2 cellular contexts compared by ENCODE assay signal in genomic region chr19:57319869-57320179, GRCh38.
TF ChIP-seq lines count a peak whose summit lies in the region.

No MANE protein-coding gene starts in this region.

TF ChIP-seq in H1, 55 proteins besides CTCF, POLR2A, EP300 and RAD21:
- TF ChIP-seq TAF7 (optimal IDR thresholded peaks at IDR 0.05; ENCODE audit: borderline replicate concordance, low read depth, low read length) (no peak), MAFK (IDR thresholded peaks at IDR 0.05; ENCODE audit: low read depth, low read length) (no peak), SP1 (IDR thresholded peaks at IDR 0.05; ENCODE audit: low read depth, low read length) (no peak), KDM5A (IDR thresholded peaks at IDR 0.05; ENCODE audit: low read length) (no peak), ZNF274 (IDR thresholded peaks at IDR 0.05; ENCODE audit: borderline replicate concordance, extremely low read depth, low read length) (no peak), ATF3 (IDR thresholded peaks at IDR 0.05; ENCODE audit: insufficient read depth, low read depth, low read length) (no peak), ATF2 (IDR thresholded peaks at IDR 0.05; ENCODE audit: low read length) (no peak), NRF1 (IDR thresholded peaks at IDR 0.05; ENCODE audit: low read depth, low read length) (no peak), POLR2AphosphoS5 (IDR thresholded peaks at IDR 0.05; ENCODE audit: low read depth, low read length) (no peak), TCF12 (IDR thresholded peaks at IDR 0.05; ENCODE audit: low read depth, low read length) (no peak), TAF1 (IDR thresholded peaks at IDR 0.05; ENCODE audit: low read depth, low read length) (no peak), E2F6 (IDR thresholded peaks at IDR 0.05) (no peak)

TF ChIP-seq in neural cell, 6 proteins besides CTCF, POLR2A, EP300 and RAD21:
- TF ChIP-seq EZH2 (IDR thresholded peaks at IDR 0.05; ENCODE audit: borderline replicate concordance, insufficient read depth, low read length, poor library complexity, severe bottlenecking) (no peak), SMC3 (conservative IDR thresholded peaks at IDR 0.05; ENCODE audit: poor library complexity) (no peak), REST (IDR thresholded peaks at IDR 0.05; ENCODE audit: borderline replicate concordance) (no peak), MXI1 (conservative IDR thresholded peaks at IDR 0.05; ENCODE audit: poor library complexity, severe bottlenecking) (no peak), POLR2AphosphoS5 (IDR thresholded peaks at IDR 0.05) (no peak), TAF1 (IDR thresholded peaks at IDR 0.05; ENCODE audit: low read depth) (no peak)
